17 cellular contexts compared by ENCODE assay signal in genomic region chr7:112692333-112692732, GRCh38.
A peak's percentile ranks its signal among the peaks of the same experiment; 100 is the strongest.
DNase-seq lines count a peak whose midpoint lies in the region; ATAC-seq and TF ChIP-seq lines count a peak whose summit lies in the region.
"Had no signal": no experiment of that assay in that cellular context is flagged by ENCODE, and none has a peak within 500 bp of the region (broad histone marks: within the 10 kb centered on the region; RNA-seq: fewer than 3 reads in every experiment).

No MANE protein-coding gene starts in this region.

- 45 to 50% (median 47%) methylated on average over 2 of the region's 2 CpGs for WGBS in heart left ventricle, 4 donors

- H3K4me1 Mint-ChIP-seq in mesothelial cell of epicardium, result no peaks in the 10 kb centered on the region
- H3K4me1 Mint-ChIP-seq in natural killer cell treated with Interleukin-12 subunit alpha and Interleukin-12 subunit beta and Interleukin-15 and Interleukin-18, amount 100 ng/mL, for 72 hours (ENCODE audit: low read depth in 2 of 2), result no peaks in the 10 kb centered on the region

- intact Hi-C loops in heart left ventricle (cut with DNase I) (no loop called here), left ventricle myocardium inferior (cut with micrococcal nuclease) (no loop called here)

- H3K36me3 ChIP-seq in heart left ventricle, result no peaks in the 10 kb centered on the region
- no peaks in the 10 kb centered on the region for H3K36me3 ChIP-seq in left ventricle myocardium inferior

- H3K9me3 ChIP-seq in heart left ventricle (peaks cover 0 to 28% (median 3%) of the 10 kb centered on the region in 12 donors), left ventricle myocardium inferior (replicated peaks) (peaks cover 33% of the 10 kb centered on the region)
- H3K9me3 ChIP-seq: A549, SK-N-SH had no signal

- no peak for TF ChIP-seq CTCF in heart left ventricle (IDR thresholded peaks at IDR 0.05)
- TF ChIP-seq CTCF in left ventricle myocardium inferior (IDR thresholded peaks at IDR 0.05; ENCODE audit: borderline replicate concordance), result no peak
- no peak for TF ChIP-seq CTCF in foreskin fibroblast (IDR thresholded peaks at IDR 0.05; ENCODE audit: low read depth, low read length)
- TF ChIP-seq CTCF in mesothelial cell of epicardium (IDR thresholded peaks at IDR 0.05; ENCODE audit: unreplicated experiment), result no peak

- no peak for TF ChIP-seq POLR2A in heart left ventricle (IDR thresholded peaks at IDR 0.05)

- H3K4me1 ChIP-seq in heart left ventricle, result peaks cover 0 to 7% (median 0%) of the 10 kb centered on the region in 12 donors
- peaks cover 11% of the 10 kb centered on the region for H3K4me1 ChIP-seq in left ventricle myocardium inferior
- H3K4me1 ChIP-seq: A549 had no signal

- H3K27ac Mint-ChIP-seq in mesothelial cell of epicardium, result no peak overlapping the region
- no peak overlapping the region for H3K27ac Mint-ChIP-seq in natural killer cell treated with Interleukin-12 subunit alpha and Interleukin-12 subunit beta and Interleukin-15 and Interleukin-18, amount 100 ng/mL, for 72 hours

- H3K4me3 ChIP-seq in heart left ventricle (no peak overlapping the region), left ventricle myocardium inferior (no peak overlapping the region), foreskin fibroblast (ENCODE audit: low read depth in 1 of 2, low read length in 2 of 2) (no peak overlapping the region)
- H3K4me3 ChIP-seq: A549, GM12878, PC-9 had no signal

- no peak for DNase-seq in heart left ventricle
- DNase-seq in left ventricle myocardium inferior, result no peak
- peak; percentile 62 for DNase-seq in NCI-H748 treated with DMSO at 0.1 percent for 48 hours (lab: John Stamatoyannopoulos, UW)
- DNase-seq in left lobe of liver (ENCODE audit: low spot score), result no peak
- DNase-seq in foreskin fibroblast, result no peak
- DNase-seq in mesothelial cell of epicardium (ENCODE audit: low spot score in 2 of 2, unreplicated experiment in 2 of 2), result no peak
- no peak for DNase-seq in natural killer cell treated with Interleukin-12 subunit alpha and Interleukin-12 subunit beta and Interleukin-15 and Interleukin-18, amount 100 ng/mL, for 72 hours (ENCODE audit: low spot score)
- DNase-seq: NCI-H187 treated with DMSO at 0.1 percent for 48 hours, NCI-H2171, NCI-H446 treated with DMSO at 0.1 percent for 48 hours, PC-9, SK-N-SH had no signal

- H3K27me3 ChIP-seq in heart left ventricle (no peaks in the 10 kb centered on the region), left ventricle myocardium inferior (ENCODE audit: low read depth) (no peaks in the 10 kb centered on the region)

- H3K36me3 Mint-ChIP-seq in mesothelial cell of epicardium, result peaks cover 5% of the 10 kb centered on the region
- H3K36me3 Mint-ChIP-seq in natural killer cell treated with Interleukin-12 subunit alpha and Interleukin-12 subunit beta and Interleukin-15 and Interleukin-18, amount 100 ng/mL, for 72 hours, result no peaks in the 10 kb centered on the region

- H3K27me3 Mint-ChIP-seq in mesothelial cell of epicardium (ENCODE audit: low read depth), result no peaks in the 10 kb centered on the region
- peaks cover 0 to 36% of the 10 kb centered on the region in 2 donors for H3K27me3 Mint-ChIP-seq in natural killer cell treated with Interleukin-12 subunit alpha and Interleukin-12 subunit beta and Interleukin-15 and Interleukin-18, amount 100 ng/mL, for 72 hours

- no peak overlapping the region for H3K4me3 Mint-ChIP-seq in mesothelial cell of epicardium
- H3K4me3 Mint-ChIP-seq in natural killer cell treated with Interleukin-12 subunit alpha and Interleukin-12 subunit beta and Interleukin-15 and Interleukin-18, amount 100 ng/mL, for 72 hours, result no peak overlapping the region

- H3K9me3 Mint-ChIP-seq in mesothelial cell of epicardium, result peaks cover 42% of the 10 kb centered on the region
- peaks cover 5% of the 10 kb centered on the region for H3K9me3 Mint-ChIP-seq in natural killer cell treated with Interleukin-12 subunit alpha and Interleukin-12 subunit beta and Interleukin-15 and Interleukin-18, amount 100 ng/mL, for 72 hours

- ATAC-seq in heart left ventricle (peak; percentile 73 to 91 (median 86)), left lobe of liver (peak; percentile 93), GM21825 (IDR thresholded peaks at IDR 0.05; ENCODE audit: unreplicated experiment) (no peak)
- no peak for ATAC-seq in natural killer cell treated with Interleukin-12 subunit alpha and Interleukin-12 subunit beta and Interleukin-15 and Interleukin-18, amount 100 ng/mL, for 72 hours
- ATAC-seq: A549, GM12878, HCT116 had no signal

- no peak overlapping the region for H3K27ac ChIP-seq in heart left ventricle
- H3K27ac ChIP-seq in left ventricle myocardium inferior (replicated peaks), result no peak overlapping the region
- H3K27ac ChIP-seq: A549, C4-2B, PC-9 had no signal

Comparison
In these comparisons a context has a peak if more than half of its experiments do, and no peak if none do; other contexts are left out.
1. ATAC-seq: peak in heart left ventricle (4 of 4) and left lobe of liver (single experiment); none in GM21825 (single experiment) and natural killer cell treated with Interleukin-12 subunit alpha and Interleukin-12 subunit beta and Interleukin-15 and Interleukin-18, amount 100 ng/mL, for 72 hours (0 of 2).